ENCODE assay signal across 11 cellular contexts in genomic region chr1:42319128-42319851, GRCh38. TPM values are rescaled to one million over a fixed set of nuclear protein-coding genes. Genes with fewer than 3 reads are reported as not detected.
DNase-seq lines count a peak whose midpoint lies in the region; ATAC-seq, FAIRE-seq and TF ChIP-seq lines count a peak whose summit lies in the region.
"Had no signal": no experiment of that assay in that cellular context is flagged by ENCODE, and none has a peak within 500 bp of the region (broad histone marks: within the 10 kb centered on the region; RNA-seq: fewer than 3 reads in every experiment).

No MANE protein-coding gene starts in this region.

- H3K27ac Mint-ChIP-seq in activated CD4-positive, alpha-beta T cell treated with anti-CD3 and anti-CD28 coated beads for 36 hours, result peak overlapping the region; percentile 93
- peak overlapping the region; percentile 95 for H3K27ac Mint-ChIP-seq in activated naive CD4-positive, alpha-beta T cell treated with anti-CD3 and anti-CD28 coated beads, Interleukin-2, amount 50 U/mL, for 24 hours

- peak; percentile 52 for ATAC-seq in activated CD4-positive, alpha-beta T cell treated with anti-CD3 and anti-CD28 coated beads for 36 hours
- peak; percentile 22 to 33 for ATAC-seq in left cardiac atrium
- peak; percentile 46 for ATAC-seq in stimulated activated naive CD8-positive, alpha-beta T cell treated with anti-CD3 and anti-CD28 coated beads, Interleukin-15, Interleukin-2, amounts not matched to agents 100 U/mL and 50 U/mL, for 24 hours
- ATAC-seq: WTC11 had no signal

- H3K9me3 Mint-ChIP-seq in activated CD4-positive, alpha-beta T cell treated with anti-CD3 and anti-CD28 coated beads for 36 hours (ENCODE audit: low read depth), result no peaks in the 10 kb centered on the region
- no peaks in the 10 kb centered on the region for H3K9me3 Mint-ChIP-seq in activated naive CD4-positive, alpha-beta T cell treated with anti-CD3 and anti-CD28 coated beads, Interleukin-2, amount 50 U/mL, for 24 hours
- H3K9me3 Mint-ChIP-seq: WTC11 had no signal

- H3K4me1 Mint-ChIP-seq in activated CD4-positive, alpha-beta T cell treated with anti-CD3 and anti-CD28 coated beads for 36 hours, result peaks cover 88% of the 10 kb centered on the region
- H3K4me1 Mint-ChIP-seq in activated naive CD4-positive, alpha-beta T cell treated with anti-CD3 and anti-CD28 coated beads, Interleukin-2, amount 50 U/mL, for 24 hours, result peaks cover 94% of the 10 kb centered on the region

- no peak for FAIRE-seq in RCC 7860 (lab: Jason Lieb, UNC)
- FAIRE-seq: A204.1, endometrium had no signal

- H3K27me3 Mint-ChIP-seq in activated CD4-positive, alpha-beta T cell treated with anti-CD3 and anti-CD28 coated beads for 36 hours, result no peaks in the 10 kb centered on the region
- no peaks in the 10 kb centered on the region for H3K27me3 Mint-ChIP-seq in activated naive CD4-positive, alpha-beta T cell treated with anti-CD3 and anti-CD28 coated beads, Interleukin-2, amount 50 U/mL, for 24 hours

- H3K36me3 Mint-ChIP-seq in activated CD4-positive, alpha-beta T cell treated with anti-CD3 and anti-CD28 coated beads for 36 hours (ENCODE audit: low read depth), result peaks cover 12% of the 10 kb centered on the region
- peaks cover 6% of the 10 kb centered on the region for H3K36me3 Mint-ChIP-seq in activated naive CD4-positive, alpha-beta T cell treated with anti-CD3 and anti-CD28 coated beads, Interleukin-2, amount 50 U/mL, for 24 hours
- H3K36me3 Mint-ChIP-seq: WTC11 had no signal

- peak overlapping the region; percentile 55 for H3K4me3 Mint-ChIP-seq in activated CD4-positive, alpha-beta T cell treated with anti-CD3 and anti-CD28 coated beads for 36 hours
- peak overlapping the region; percentile 84 for H3K4me3 Mint-ChIP-seq in activated naive CD4-positive, alpha-beta T cell treated with anti-CD3 and anti-CD28 coated beads, Interleukin-2, amount 50 U/mL, for 24 hours
- H3K4me3 Mint-ChIP-seq: WTC11 had no signal

- DNase-seq in activated CD4-positive, alpha-beta T cell treated with anti-CD3 and anti-CD28 coated beads for 36 hours, result peak; percentile 41
- DNase-seq in activated CD4-positive, alpha-beta T cell treated with anti-CD3 and anti-CD28 coated beads for 48 hours, result no peak
- no peak for DNase-seq in left cardiac atrium
- DNase-seq in stimulated activated naive CD8-positive, alpha-beta T cell treated with anti-CD3 and anti-CD28 coated beads, Interleukin-15, Interleukin-2, amounts not matched to agents 100 U/mL and 50 U/mL, for 24 hours, result peak; percentile 15
- no peak for DNase-seq in GM10248 (ENCODE audit: extremely low spot score)
- no peak for DNase-seq in RCC 7860 (ENCODE audit: low spot score)
- DNase-seq in HK-2 (ENCODE audit: unreplicated experiment), result no peak

- POLR2A ChIA-PET in activated CD4-positive, alpha-beta T cell treated with anti-CD3 and anti-CD28 coated beads for 36 hours (lab: Charles Lee), result no interaction called here
- POLR2A ChIA-PET in GM10248 (lab: Yijun Ruan, JAX), result no interaction called here

- intact Hi-C loops in activated CD4-positive, alpha-beta T cell treated with anti-CD3 and anti-CD28 coated beads for 36 hours (cut with DNase I, micrococcal nuclease), result no loop called here
- intact Hi-C loops in left cardiac atrium (cut with DNase I), result no loop called here

- CTCF ChIA-PET in activated CD4-positive, alpha-beta T cell treated with anti-CD3 and anti-CD28 coated beads for 36 hours (lab: Charles Lee), result interaction anchor here (0.8 kb wide), 1 partner anchor 155 kb away, joined by 3 read pairs; no protein-coding TSS in a partner anchor
- CTCF ChIA-PET in GM10248 (lab: Yijun Ruan, JAX), result interaction anchor here (1.3 to 2.1 kb wide), 2 partner anchors 13 to 128 kb away, joined by 3 to 7 read pairs; no protein-coding TSS in a partner anchor

- no peak for TF ChIP-seq CTCF in GM10248 (IDR thresholded peaks at IDR 0.05; ENCODE audit: control extremely low read depth, extremely low read depth, low read depth, missing control alignments)

RNA-seq across cellular contexts. Expression of gene FOXJ3, which starts 15.7 kb away (rescaled TPM):
- total RNA-seq in activated CD4-positive, alpha-beta T cell treated with anti-CD3 and anti-CD28 coated beads for 36 hours, result 10 to 100 TPM; 44.1 to 54.0 TPM
- total RNA-seq in left cardiac atrium, result 10 to 100 TPM; 34.3 to 43.0 TPM

Comparison
In these comparisons a context has a peak if more than half of its experiments do, and no peak if none do; other contexts are left out.
1. DNase-seq: peak in activated CD4-positive, alpha-beta T cell treated with anti-CD3 and anti-CD28 coated beads for 36 hours (single experiment) and stimulated activated naive CD8-positive, alpha-beta T cell treated with anti-CD3 and anti-CD28 coated beads, Interleukin-15, Interleukin-2, amounts not matched to agents 100 U/mL and 50 U/mL, for 24 hours (single experiment); none in activated CD4-positive, alpha-beta T cell treated with anti-CD3 and anti-CD28 coated beads for 48 hours (single experiment), left cardiac atrium (single experiment), GM10248 (single experiment), RCC 7860 (single experiment) and HK-2 (single experiment).
2. Peak in every context shown above with its lines, with median percentiles within 50 percentile points of each other: ATAC-seq.